Comparison of ENCODE assay signal across 12 cellular contexts in the genomic region with DNA sequence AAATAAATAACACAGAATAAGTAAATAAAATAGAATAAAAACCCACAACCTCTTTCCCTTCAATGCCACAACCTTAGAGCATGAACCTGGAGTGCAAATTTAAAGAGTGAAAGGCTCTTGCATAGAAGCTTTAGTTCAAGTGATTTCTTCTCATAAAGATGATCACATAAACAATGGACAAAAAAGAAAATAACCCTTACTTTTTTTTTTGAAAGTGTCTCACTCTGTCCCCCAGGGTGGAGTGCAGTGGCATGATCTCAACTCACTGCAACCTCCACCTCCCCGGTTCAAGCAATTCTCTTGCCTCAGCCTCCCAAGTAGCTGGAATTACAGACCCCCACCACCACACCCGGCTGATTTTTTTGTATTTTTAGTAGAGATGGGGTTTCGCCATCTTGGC. TPM values are rescaled to one million over a fixed set of nuclear protein-coding genes. Genes with fewer than 3 reads are reported as not detected.
"Had no signal": no experiment of that assay in that cellular context is flagged by ENCODE, and none has a peak within 500 bp of the region (broad histone marks: within the 10 kb centered on the region; RNA-seq: fewer than 3 reads in every experiment).

No MANE protein-coding gene starts in this region.

RNA-seq across cellular contexts. Expression of a gene that starts 53.5 kb away (rescaled TPM):
- total RNA-seq: activated CD4-positive, alpha-beta memory T cell treated with anti-CD3 and anti-CD28 coated beads, Interleukin-2, amount 10 ng/mL, durations not matched to agents 7 days and 5 days; activated CD4-positive, alpha-beta T cell treated with anti-CD3 and anti-CD28 coated beads for 36 hours; activated CD4-positive, alpha-beta T cell treated with anti-CD3 and anti-CD28 coated beads, Interleukin-2, amount 10 ng/mL, durations not matched to agents 7 days and 5 days; activated CD8-positive, alpha-beta memory T cell treated with anti-CD3 and anti-CD28 coated beads, Interleukin-2, amount 10 ng/mL, durations not matched to agents 7 days and 5 days; activated CD8-positive, alpha-beta T cell treated with anti-CD3 and anti-CD28 coated beads, Interleukin-2, amount 10 ng/mL, durations not matched to agents 7 days and 5 days; activated naive CD8-positive, alpha-beta T cell treated with anti-CD3 and anti-CD28 coated beads, Interleukin-2, amount 10 ng/mL, durations not matched to agents 7 days and 5 days; activated T-helper 2 cell treated with anti-CD3 and anti-CD28 coated beads, Interferon-gamma antibody, Interleukin-2, Interleukin-4, amounts not matched to agents 10 μg/mL and 5 μg/mL and 100 μg/mL, durations not matched to agents 14 hours and 24 hours and 36 hours; ascending aorta; bronchial epithelial cell; T-helper 1 cell treated with Interleukin-12 subunit alpha and Interleukin-12 subunit beta and Interleukin-4 antibody, amounts not matched to agents 30 ng/mL and 1 ng/mL, for 36 hours; T-helper 17 cell; T-helper 2 cell treated with Interferon-gamma antibody and Interleukin-4, amounts not matched to agents 100 ng/mL and 5 ng/mL, for 36 hours had no signal
